ENCODE assay signal across 23 cellular contexts in genomic region chr19:47419789-47420188, GRCh38. TPM values are rescaled to one million over a fixed set of nuclear protein-coding genes. Genes with fewer than 3 reads are reported as not detected.
DNase-seq lines count a peak whose midpoint lies in the region; ATAC-seq and TF ChIP-seq lines count a peak whose summit lies in the region.
"Had no signal": no experiment of that assay in that cellular context is flagged by ENCODE, and none has a peak within 500 bp of the region (broad histone marks: within the 10 kb centered on the region; RNA-seq: fewer than 3 reads in every experiment).

No MANE protein-coding gene starts in this region.

- DNase-seq in WTC11 (ENCODE audit: low spot score) (no peak), NCI-H82 (lab: John Stamatoyannopoulos, UW) (no peak), breast epithelium (ENCODE audit: low spot score in 2 of 2) (no peak), DMS 273 (lab: John Stamatoyannopoulos, UW; ENCODE audit: unreplicated experiment) (no peak), anterior cingulate cortex (lab: John Stamatoyannopoulos, UW) (no peak)
- DNase-seq: COR-L47; HCEC 1CT; left ventricle myocardium inferior; NCI-H1105 treated with DMSO at 0.1 percent for 48 hours; NCI-H2029 treated with DMSO at 0.1 percent for 48 hours; psoas muscle; stimulated activated CD4-positive, alpha-beta T cell treated with anti-CD3 and anti-CD28 coated beads, Interleukin-1b, Interleukin-23, amount 100 ng/mL, for 48 hours had no signal

- peak overlapping the region in 9 of 11 experiments; percentile 73 to 93 (median 82); a peak in 17 of 22 replicates for H3K4me2 ChIP-seq in BLaER1 treated with 17β-estradiol and CSF1 and Interleukin-3, amounts not matched to agents 10 nM and 100 nM

- H3K9ac ChIP-seq in BLaER1 treated with 17β-estradiol and CSF1 and Interleukin-3, amounts not matched to agents 10 nM and 100 nM, result no peak overlapping the region
- no peak overlapping the region for H3K9ac ChIP-seq in iPS-18a (ENCODE audit: low read length)

- peak overlapping the region in 3 of 10 experiments; percentile 7 to 64 (median 53); a peak in 3 of 20 replicates for H3K4me3 ChIP-seq in BLaER1 treated with 17β-estradiol and CSF1 and Interleukin-3, amounts not matched to agents 10 nM and 100 nM
- H3K4me3 ChIP-seq in iPS-18a (ENCODE audit: low read length), result peak overlapping the region; percentile 61
- H3K4me3 ChIP-seq in neuron (ENCODE audit: low read length), result peak overlapping the region; percentile 64
- no peak overlapping the region for H3K4me3 ChIP-seq in breast epithelium

- H3K36me3 Mint-ChIP-seq in WTC11, result peaks cover 3% of the 10 kb centered on the region

- H3K4me3 Mint-ChIP-seq in WTC11, result peak overlapping the region; percentile 67
- H3K4me3 Mint-ChIP-seq: activated naive CD4-positive, alpha-beta T cell treated with anti-CD3 and anti-CD28 coated beads, Interleukin-2, amount 50 U/mL, for 24 hours; B cell; natural killer cell treated with Interleukin-12 subunit alpha and Interleukin-12 subunit beta and Interleukin-15 and Interleukin-18, amount 100 ng/mL, for 72 hours had no signal

- H3K4me1 ChIP-seq in BLaER1 treated with 17β-estradiol and CSF1 and Interleukin-3, amounts not matched to agents 10 nM and 100 nM, result peaks cover 30 to 53% (median 43%) of the 10 kb centered on the region in 10 experiments; a peak in 19 of 20 replicates
- H3K4me1 ChIP-seq in iPS-18a (ENCODE audit: control insufficient read depth, low read depth, low read length) (peaks cover 22% of the 10 kb centered on the region), neuron (ENCODE audit: insufficient read depth, low read length) (peaks cover 51% of the 10 kb centered on the region), breast epithelium (no peaks in the 10 kb centered on the region)
- H3K4me1 ChIP-seq: psoas muscle had no signal

- peak overlapping the region; percentile 44 for H2AFZ ChIP-seq in neuron (ENCODE audit: low read depth, low read length)

- H4K20me1 ChIP-seq in BLaER1 treated with 17β-estradiol and CSF1 and Interleukin-3, amounts not matched to agents 10 nM and 100 nM, result peaks cover 12 to 81% (median 54%) of the 10 kb centered on the region in 11 experiments; a peak in 21 of 22 replicates

- intact Hi-C loops in breast epithelium (cut with DNase I; ENCODE audit: low total_unique reads), result no loop called here

- H3K9me3 ChIP-seq in BLaER1 treated with 17β-estradiol and CSF1 and Interleukin-3, amounts not matched to agents 10 nM and 100 nM (replicated peaks in 1 of 11), result no peaks in the 10 kb centered on the region
- no peaks in the 10 kb centered on the region for H3K9me3 ChIP-seq in iPS-18a (ENCODE audit: control insufficient read depth, low read depth, low read length)
- H3K9me3 ChIP-seq in neuron (ENCODE audit: low read length), result no peaks in the 10 kb centered on the region
- H3K9me3 ChIP-seq in breast epithelium, result no peaks in the 10 kb centered on the region
- H3K9me3 ChIP-seq: heart left ventricle, left ventricle myocardium inferior, psoas muscle had no signal

- H3K27ac Mint-ChIP-seq in WTC11, result no peak overlapping the region
- H3K27ac Mint-ChIP-seq: activated naive CD4-positive, alpha-beta T cell treated with anti-CD3 and anti-CD28 coated beads, Interleukin-2, amount 50 U/mL, for 24 hours; natural killer cell treated with Interleukin-12 subunit alpha and Interleukin-12 subunit beta and Interleukin-15 and Interleukin-18, amount 100 ng/mL, for 72 hours had no signal

- H3K27ac ChIP-seq in BLaER1 treated with 17β-estradiol and CSF1 and Interleukin-3, amounts not matched to agents 10 nM and 100 nM, result no peak overlapping the region
- H3K27ac ChIP-seq in iPS-18a (ENCODE audit: low read length) (no peak overlapping the region), breast epithelium (no peak overlapping the region)
- H3K27ac ChIP-seq: epithelial cell of prostate, heart left ventricle, HL-60, left ventricle myocardium inferior, psoas muscle had no signal

- TF ChIP-seq CTCF in WTC11 (IDR thresholded peaks at IDR 0.05) (no peak), breast epithelium (IDR thresholded peaks at IDR 0.05) (no peak)

- ATAC-seq in WTC11, result no peak
- ATAC-seq: natural killer cell treated with Interleukin-12 subunit alpha and Interleukin-12 subunit beta and Interleukin-15 and Interleukin-18, amount 100 ng/mL, for 72 hours; psoas muscle had no signal

- H3K4me1 Mint-ChIP-seq in WTC11, result peaks cover 61% of the 10 kb centered on the region

- no peak for TF ChIP-seq POLR2A in breast epithelium (IDR thresholded peaks at IDR 0.05)

- POLR2A ChIA-PET in WTC11 (lab: Charles Lee), result no interaction called here

- peaks cover 97 to 100% (median 99%) of the 10 kb centered on the region in 11 experiments for H3K27me3 ChIP-seq in BLaER1 treated with 17β-estradiol and CSF1 and Interleukin-3, amounts not matched to agents 10 nM and 100 nM
- peaks cover 77% of the 10 kb centered on the region for H3K27me3 ChIP-seq in iPS-18a (ENCODE audit: control insufficient read depth, insufficient read depth, low read length)
- no peaks in the 10 kb centered on the region for H3K27me3 ChIP-seq in neuron (ENCODE audit: insufficient read depth, low read length)
- H3K27me3 ChIP-seq in breast epithelium, result peaks cover 6 to 50% of the 10 kb centered on the region in 2 donors

- peaks cover 92% of the 10 kb centered on the region for H3K27me3 Mint-ChIP-seq in WTC11 (ENCODE audit: low read depth)

- CTCF ChIA-PET in WTC11 (lab: Charles Lee), result interaction anchor here (0.6 to 2.9 kb wide), 9 partner anchors 9 to 293 kb away, joined by 3 to 21 read pairs (median 5); partner anchors contain the start of genes DHX34, KPTN and NAPA

- no peaks in the 10 kb centered on the region for H3K36me3 ChIP-seq in BLaER1 treated with 17β-estradiol and CSF1 and Interleukin-3, amounts not matched to agents 10 nM and 100 nM
- H3K36me3 ChIP-seq in iPS-18a (ENCODE audit: control insufficient read depth, low read depth, low read length) (no peaks in the 10 kb centered on the region), neuron (ENCODE audit: insufficient read depth, low read length) (peaks cover 8% of the 10 kb centered on the region), breast epithelium (no peaks in the 10 kb centered on the region)
- H3K36me3 ChIP-seq: heart left ventricle, left ventricle myocardium inferior had no signal

- no peaks in the 10 kb centered on the region for H3K9me3 Mint-ChIP-seq in WTC11
- H3K9me3 Mint-ChIP-seq: activated naive CD4-positive, alpha-beta T cell treated with anti-CD3 and anti-CD28 coated beads, Interleukin-2, amount 50 U/mL, for 24 hours; natural killer cell treated with Interleukin-12 subunit alpha and Interleukin-12 subunit beta and Interleukin-15 and Interleukin-18, amount 100 ng/mL, for 72 hours had no signal

TF ChIP-seq in WTC11, 78 proteins besides CTCF, POLR2A, EP300 and RAD21 (continues in another document):
- TF ChIP-seq CDX4 (CRISPR knock-in tag; IDR thresholded peaks at IDR 0.05; ENCODE audit: borderline replicate concordance), result no peak
- TF ChIP-seq CREB1 (CRISPR knock-in tag; IDR thresholded peaks at IDR 0.05), result no peak
- no peak for TF ChIP-seq GRHL2 (CRISPR knock-in tag; IDR thresholded peaks at IDR 0.05; ENCODE audit: insufficient replicate concordance, severe bottlenecking)
- no peak for TF ChIP-seq FOXP4 (CRISPR knock-in tag; IDR thresholded peaks at IDR 0.05)
- TF ChIP-seq FOXP1 (CRISPR knock-in tag; IDR thresholded peaks at IDR 0.05; ENCODE audit: borderline replicate concordance), result no peak
- no peak for TF ChIP-seq E2F5 (CRISPR knock-in tag; IDR thresholded peaks at IDR 0.05)
- TF ChIP-seq ATF6 (CRISPR knock-in tag; IDR thresholded peaks at IDR 0.05), result no peak

RNA-seq across cellular contexts. Expression of gene MEIS3, which starts 0.5 kb away (rescaled TPM):
- 38.5 to 51.1 TPM (median 48.4 TPM) in 3 replicates for total RNA-seq in WTC11 (2021)
- total RNA-seq in breast epithelium, result 10 to 100 TPM; 13.1 to 41.6 (median 17.1) TPM
- total RNA-seq: B cell; mononuclear cell; natural killer cell treated with Interleukin-12 subunit alpha and Interleukin-12 subunit beta and Interleukin-15 and Interleukin-18, amount 100 ng/mL, for 72 hours had no signal

RNA-seq across cellular contexts. Expression of gene SLC8A2, which starts 51.9 kb away (rescaled TPM):
- total RNA-seq in WTC11 (2021) (6.5 to 8.5 TPM (median 6.8 TPM) in 3 replicates), breast epithelium (under 1 TPM in 2 of 3 donors, not detected in 1; under 0.01 to 0.29 TPM)
- total RNA-seq: B cell; IMR-90; mononuclear cell; natural killer cell treated with Interleukin-12 subunit alpha and Interleukin-12 subunit beta and Interleukin-15 and Interleukin-18, amount 100 ng/mL, for 72 hours had no signal

Comparison
In these comparisons a context has a peak if more than half of its experiments do, and no peak if none do; other contexts are left out.
1. H3K4me3 ChIP-seq: peak in iPS-18a (single experiment) and neuron (single experiment); none in breast epithelium (0 of 3).